ENCODE assay signal across 8 cellular contexts in the genomic region with DNA sequence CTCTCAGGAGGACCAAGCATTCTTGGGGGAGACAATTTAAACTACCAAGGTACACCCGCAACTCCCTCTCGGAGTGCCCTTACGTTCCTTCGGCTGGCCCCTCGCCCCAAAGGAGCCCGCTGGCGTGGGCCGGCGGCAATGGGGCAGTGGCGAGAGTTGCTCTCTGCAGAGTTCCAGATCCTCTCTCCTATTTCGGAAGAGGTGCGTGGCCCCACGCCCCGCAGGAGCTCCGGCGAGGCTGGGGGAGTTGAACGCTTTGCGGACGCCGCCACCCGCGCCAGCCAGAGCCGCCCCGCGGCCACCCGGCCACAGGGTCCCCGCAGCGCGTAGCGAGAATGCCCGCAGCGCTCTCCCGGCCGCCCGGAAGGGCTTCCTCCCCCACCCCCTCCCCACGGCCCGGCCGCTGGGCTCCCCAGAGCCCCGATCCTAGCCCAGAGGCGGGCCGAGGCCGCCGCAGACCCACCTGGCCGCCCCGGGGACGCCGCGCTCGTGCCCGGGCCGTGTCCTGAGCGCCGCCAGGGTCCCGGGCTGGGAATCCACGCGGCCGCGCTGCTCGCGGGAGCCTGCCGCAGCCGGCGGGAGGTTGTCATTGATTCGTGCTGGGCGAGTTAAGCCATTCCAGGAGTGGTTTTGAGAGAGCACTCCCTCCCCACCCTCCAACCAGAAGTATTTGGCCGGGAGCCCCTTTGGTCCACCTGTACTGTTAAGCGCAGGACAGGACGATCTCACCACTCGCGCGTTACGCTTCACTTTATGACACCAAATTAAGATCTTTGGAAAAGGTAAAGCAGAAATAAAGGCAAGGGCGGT.
DNase-seq lines count a peak whose midpoint lies in the region; ATAC-seq and TF ChIP-seq lines count a peak whose summit lies in the region.

No MANE protein-coding gene starts in this region.

- peak overlapping the region; percentile 16 for H3K27ac Mint-ChIP-seq in T-helper 17 cell

- H3K27ac ChIP-seq in psoas muscle = no peak overlapping the region

- peak overlapping the region; percentile 76 for H3K4me3 Mint-ChIP-seq in T-helper 17 cell

- peaks cover 21% of the 10 kb centered on the region for H3K4me1 Mint-ChIP-seq in T-helper 17 cell

- H3K4me3 ChIP-seq in psoas muscle = peak overlapping the region; percentile 76

- DNase-seq in GM13976 (ENCODE audit: low spot score) (peak; percentile 41), T-helper 17 cell (no peak), cardiac septum (ENCODE audit: low spot score) (peak; percentile 72), psoas muscle (no peak), NCI-H187 treated with DMSO at 0.1 percent for 48 hours (lab: John Stamatoyannopoulos, UW) (no peak), NCI-H2196 (lab: John Stamatoyannopoulos, UW; ENCODE audit: unreplicated experiment) (no peak), cerebellar nuclear complex (lab: John Stamatoyannopoulos, UW) (no peak)

- intact Hi-C loops in cardiac septum (cut with DNase I) (no loop called here), psoas muscle (cut with DNase I) (no loop called here)

- H3K9me3 ChIP-seq in T-helper 17 cell (ENCODE audit: control insufficient read depth, low read length, poor library complexity, severe bottlenecking) = no peaks in the 10 kb centered on the region
- no peaks in the 10 kb centered on the region for H3K9me3 ChIP-seq in psoas muscle

- TF ChIP-seq CTCF in GM13976 (IDR thresholded peaks at IDR 0.05; ENCODE audit: borderline replicate concordance, control extremely low read depth, extremely low read depth, insufficient read depth, missing control alignments) (no peak), psoas muscle (IDR thresholded peaks at IDR 0.05) (no peak)

- ATAC-seq in T-helper 17 cell (peak; percentile 23), psoas muscle (peak; percentile 51 to 66 (median 53)), HG02759 (IDR thresholded peaks at IDR 0.05; ENCODE audit: unreplicated experiment) (no peak)

- WGBS in psoas muscle, 3 donors = 5 to 7% (median 6%) methylated on average over 62 to 73 of the region's 73 CpGs

- H3K36me3 ChIP-seq in psoas muscle (ENCODE audit: insufficient read depth in 1 of 2, low read depth in 1 of 2) = no peaks in the 10 kb centered on the region

- peaks cover 0 to 15% (median 0%) of the 10 kb centered on the region in 3 donors for H3K27me3 ChIP-seq in psoas muscle (ENCODE audit: insufficient read depth in 3 of 3, low read length in 2 of 3)

- peaks cover 4% of the 10 kb centered on the region for H3K36me3 Mint-ChIP-seq in T-helper 17 cell (ENCODE audit: low read depth)

- peaks cover 59% of the 10 kb centered on the region for H3K27me3 Mint-ChIP-seq in T-helper 17 cell

- in situ Hi-C loops in GM13976 (cut with MboI; ENCODE audit: low sequenced_read_pairs, unreplicated experiment) = no loop called here

- peaks cover 13% of the 10 kb centered on the region for H3K4me1 ChIP-seq in psoas muscle

Comparison
In these comparisons a context has a peak if more than half of its experiments do, and no peak if none do; other contexts are left out.
1. DNase-seq: peak in GM13976 (single experiment) and cardiac septum (single experiment); none in T-helper 17 cell (0 of 3), psoas muscle (0 of 2), NCI-H187 treated with DMSO at 0.1 percent for 48 hours (single experiment), NCI-H2196 (single experiment) and cerebellar nuclear complex (0 of 2).